ENCODE assay signal across 1 cellular context in genomic region chr4:19455850-19456602, GRCh38.
TF ChIP-seq lines count a peak whose summit lies in the region.

No MANE protein-coding gene starts in this region.

TF ChIP-seq in IMR-90, 13 proteins besides CTCF, POLR2A, EP300 and RAD21:
- TF ChIP-seq MAZ (IDR thresholded peaks at IDR 0.05; ENCODE audit: borderline replicate concordance, low read depth, low read length) (no peak), RFX5 (IDR thresholded peaks at IDR 0.05; ENCODE audit: low read depth, low read length) (no peak), CEBPB (IDR thresholded peaks at IDR 0.05; ENCODE audit: low read depth, low read length) (no peak), CHD1 (IDR thresholded peaks at IDR 0.05; ENCODE audit: low read depth, low read length) (no peak), MXI1 (IDR thresholded peaks at IDR 0.05; ENCODE audit: borderline replicate concordance, low read depth, low read length) (no peak), NFE2L2 (IDR thresholded peaks at IDR 0.05; ENCODE audit: low read depth, low read length) (no peak), ELK1 (IDR thresholded peaks at IDR 0.05; ENCODE audit: borderline replicate concordance, low read depth, low read length) (no peak), FOS (IDR thresholded peaks at IDR 0.05; ENCODE audit: low read depth, low read length) (no peak), BHLHE40 (IDR thresholded peaks at IDR 0.05; ENCODE audit: low read depth, low read length) (no peak), RCOR1 (IDR thresholded peaks at IDR 0.05; ENCODE audit: insufficient replicate concordance, low read length) (no peak), SMC3 (IDR thresholded peaks at IDR 0.05; ENCODE audit: low read depth, low read length) (no peak), MAFK (IDR thresholded peaks at IDR 0.05; ENCODE audit: low read depth, low read length) (no peak)
- TF ChIP-seq, protein P1, sequence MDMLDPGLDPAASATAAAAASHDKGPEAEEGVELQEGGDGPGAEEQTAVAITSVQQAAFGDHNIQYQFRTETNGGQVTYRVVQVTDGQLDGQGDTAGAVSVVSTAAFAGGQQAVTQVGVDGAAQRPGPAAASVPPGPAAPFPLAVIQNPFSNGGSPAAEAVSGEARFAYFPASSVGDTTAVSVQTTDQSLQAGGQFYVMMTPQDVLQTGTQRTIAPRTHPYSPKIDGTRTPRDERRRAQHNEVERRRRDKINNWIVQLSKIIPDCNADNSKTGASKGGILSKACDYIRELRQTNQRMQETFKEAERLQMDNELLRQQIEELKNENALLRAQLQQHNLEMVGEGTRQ (IDR thresholded peaks at IDR 0.05; ENCODE audit: low read depth, low read length) = no peak
